Comparison of ENCODE assay signal across 7 cellular contexts in genomic region chr12:120086801-120087621, GRCh38. TPM values are rescaled to one million over a fixed set of nuclear protein-coding genes. Genes with fewer than 3 reads are reported as not detected.
DNase-seq lines count a peak whose midpoint lies in the region; ATAC-seq, FAIRE-seq and TF ChIP-seq lines count a peak whose summit lies in the region.

No MANE protein-coding gene starts in this region.

- peak overlapping the region; percentile 79 for H2AFZ ChIP-seq in astrocyte (ENCODE audit: low read depth, low read length)

- H3K4me3 Mint-ChIP-seq in astrocyte (ENCODE audit: unreplicated experiment): peak overlapping the region; percentile 77

- H3K9me3 ChIP-seq in astrocyte (ENCODE audit: insufficient read depth, low read depth, low read length): no peaks in the 10 kb centered on the region

- H3K4me2 ChIP-seq in astrocyte (ENCODE audit: low read length): peak overlapping the region; percentile 88

- peak; percentile 98 for ATAC-seq in GM18498 (IDR thresholded peaks at IDR 0.05; ENCODE audit: unreplicated experiment)
- peak; percentile 98 for ATAC-seq in HG02938 (IDR thresholded peaks at IDR 0.05; ENCODE audit: unreplicated experiment)

- FAIRE-seq in astrocyte (lab: Jason Lieb, UNC): peak; percentile 74

- no peaks in the 10 kb centered on the region for H3K36me3 ChIP-seq in astrocyte (ENCODE audit: insufficient read depth, low read length)
- no peaks in the 10 kb centered on the region for H3K36me3 ChIP-seq in rectal smooth muscle tissue (ENCODE audit: control insufficient read depth, insufficient read depth, low read length)

- peak overlapping the region; percentile 72 for H3K27ac Mint-ChIP-seq in astrocyte (ENCODE audit: unreplicated experiment)

- peak overlapping the region; percentile 65 for H3K4me3 ChIP-seq in astrocyte (ENCODE audit: insufficient read depth, low read depth, low read length)
- H3K4me3 ChIP-seq in rectal smooth muscle tissue (ENCODE audit: low read length): peak overlapping the region; percentile 59

- peaks cover 5% of the 10 kb centered on the region for H3K4me1 ChIP-seq in astrocyte (ENCODE audit: insufficient read depth, low read length)
- no peaks in the 10 kb centered on the region for H3K4me1 ChIP-seq in rectal smooth muscle tissue (ENCODE audit: control insufficient read depth, insufficient read depth, low read length)

- TF ChIP-seq CTCF in astrocyte (IDR thresholded peaks at IDR 0.05; ENCODE audit: insufficient read depth, low read depth, low read length): peak; percentile 90

- no peaks in the 10 kb centered on the region for H3K79me2 ChIP-seq in astrocyte (ENCODE audit: insufficient read depth, low read length)

- H3K27me3 ChIP-seq in astrocyte (ENCODE audit: insufficient read depth, low read length) (no peaks in the 10 kb centered on the region), rectal smooth muscle tissue (ENCODE audit: control insufficient read depth, insufficient read depth, low read length) (no peaks in the 10 kb centered on the region)

- peaks cover 1% of the 10 kb centered on the region for H3K9me3 Mint-ChIP-seq in astrocyte (ENCODE audit: unreplicated experiment)

- H3K27me3 Mint-ChIP-seq in astrocyte (ENCODE audit: low read depth, unreplicated experiment): no peaks in the 10 kb centered on the region

- peaks cover 12% of the 10 kb centered on the region for H4K20me1 ChIP-seq in astrocyte (ENCODE audit: insufficient read depth, low read length)

- H3K4me1 Mint-ChIP-seq in astrocyte (ENCODE audit: low read depth, unreplicated experiment): peaks cover 4% of the 10 kb centered on the region

- H3K36me3 Mint-ChIP-seq in astrocyte (ENCODE audit: low read depth, unreplicated experiment): peaks cover 8% of the 10 kb centered on the region

- H3K9ac ChIP-seq in astrocyte (ENCODE audit: low read length) (peak overlapping the region; percentile 73), rectal smooth muscle tissue (ENCODE audit: low read length) (no peak overlapping the region)

- DNase-seq in NCI-H1694 treated with DMSO at 0.1 percent for 48 hours (lab: John Stamatoyannopoulos, UW): peak; percentile 93
- DNase-seq in T-helper 2 cell: peak; percentile 97 to 100 (median 100)
- DNase-seq in astrocyte (ENCODE audit: low read depth): peak; percentile 96
- peak; percentile 100 for DNase-seq in hepatic stellate cell (ENCODE audit: low spot score)

- peak overlapping the region; percentile 52 for H3K27ac ChIP-seq in astrocyte (ENCODE audit: low read depth, low read length)
- no peak overlapping the region for H3K27ac ChIP-seq in rectal smooth muscle tissue (ENCODE audit: low read depth, low read length)

RNA-seq across cellular contexts. Expression of gene RAB35, which starts 29.5 kb away (rescaled TPM):
- 49.0 and 63.3 TPM in 2 replicates for total RNA-seq in astrocyte
